Comparison of ENCODE assay signal across 2 cellular contexts in the genomic region with DNA sequence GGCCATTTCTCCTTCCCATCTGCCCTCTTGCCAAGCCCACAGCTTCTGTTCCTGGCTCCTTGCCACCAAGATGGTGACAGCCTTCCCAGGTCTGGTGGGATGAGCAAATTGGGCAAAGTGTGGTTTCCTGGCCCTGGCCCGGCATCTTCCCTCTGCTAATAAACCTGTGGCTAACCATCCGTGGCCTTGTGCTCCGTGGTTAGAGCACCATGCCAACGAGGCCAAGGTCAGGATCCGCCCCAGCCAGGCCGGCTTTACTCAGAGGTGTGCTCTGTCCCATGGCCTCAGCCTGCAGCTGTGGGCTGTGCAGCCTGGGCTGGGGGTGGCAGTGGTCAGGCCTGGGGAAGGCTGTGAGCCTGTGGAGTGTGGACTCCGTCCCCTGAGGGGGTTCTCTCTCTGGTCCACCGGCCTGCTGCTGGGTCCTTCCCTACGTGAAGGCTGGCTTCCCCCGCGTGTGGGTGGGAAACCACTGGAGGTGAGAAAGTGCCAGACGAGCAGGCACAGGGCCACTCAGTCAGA.
TF ChIP-seq lines count a peak whose summit lies in the region.

No MANE protein-coding gene starts in this region.

TF ChIP-seq in Ishikawa, 13 proteins besides CTCF, POLR2A, EP300 and RAD21 (continued from another document):
- TF ChIP-seq, protein P1, sequence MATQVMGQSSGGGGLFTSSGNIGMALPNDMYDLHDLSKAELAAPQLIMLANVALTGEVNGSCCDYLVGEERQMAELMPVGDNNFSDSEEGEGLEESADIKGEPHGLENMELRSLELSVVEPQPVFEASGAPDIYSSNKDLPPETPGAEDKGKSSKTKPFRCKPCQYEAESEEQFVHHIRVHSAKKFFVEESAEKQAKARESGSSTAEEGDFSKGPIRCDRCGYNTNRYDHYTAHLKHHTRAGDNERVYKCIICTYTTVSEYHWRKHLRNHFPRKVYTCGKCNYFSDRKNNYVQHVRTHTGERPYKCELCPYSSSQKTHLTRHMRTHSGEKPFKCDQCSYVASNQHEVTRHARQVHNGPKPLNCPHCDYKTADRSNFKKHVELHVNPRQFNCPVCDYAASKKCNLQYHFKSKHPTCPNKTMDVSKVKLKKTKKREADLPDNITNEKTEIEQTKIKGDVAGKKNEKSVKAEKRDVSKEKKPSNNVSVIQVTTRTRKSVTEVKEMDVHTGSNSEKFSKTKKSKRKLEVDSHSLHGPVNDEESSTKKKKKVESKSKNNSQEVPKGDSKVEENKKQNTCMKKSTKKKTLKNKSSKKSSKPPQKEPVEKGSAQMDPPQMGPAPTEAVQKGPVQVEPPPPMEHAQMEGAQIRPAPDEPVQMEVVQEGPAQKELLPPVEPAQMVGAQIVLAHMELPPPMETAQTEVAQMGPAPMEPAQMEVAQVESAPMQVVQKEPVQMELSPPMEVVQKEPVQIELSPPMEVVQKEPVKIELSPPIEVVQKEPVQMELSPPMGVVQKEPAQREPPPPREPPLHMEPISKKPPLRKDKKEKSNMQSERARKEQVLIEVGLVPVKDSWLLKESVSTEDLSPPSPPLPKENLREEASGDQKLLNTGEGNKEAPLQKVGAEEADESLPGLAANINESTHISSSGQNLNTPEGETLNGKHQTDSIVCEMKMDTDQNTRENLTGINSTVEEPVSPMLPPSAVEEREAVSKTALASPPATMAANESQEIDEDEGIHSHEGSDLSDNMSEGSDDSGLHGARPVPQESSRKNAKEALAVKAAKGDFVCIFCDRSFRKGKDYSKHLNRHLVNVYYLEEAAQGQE (IDR thresholded peaks at IDR 0.05; ENCODE audit: low read depth) = no peak
- TF ChIP-seq TEAD4 (IDR thresholded peaks at IDR 0.05) = no peak
- no peak for TF ChIP-seq CREB1 (IDR thresholded peaks at IDR 0.05; ENCODE audit: low read depth)
- no peak for TF ChIP-seq TCF12 (IDR thresholded peaks at IDR 0.05; ENCODE audit: low read depth)
- TF ChIP-seq, protein P2, sequence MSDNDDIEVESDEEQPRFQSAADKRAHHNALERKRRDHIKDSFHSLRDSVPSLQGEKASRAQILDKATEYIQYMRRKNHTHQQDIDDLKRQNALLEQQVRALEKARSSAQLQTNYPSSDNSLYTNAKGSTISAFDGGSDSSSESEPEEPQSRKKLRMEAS (IDR thresholded peaks at IDR 0.05) = no peak
- TF ChIP-seq YY1 (IDR thresholded peaks at IDR 0.05; ENCODE audit: low read depth) = 0 out of 2 replicates have a peak, but pooled peaks have one; percentile 16
- TF ChIP-seq, protein P3, sequence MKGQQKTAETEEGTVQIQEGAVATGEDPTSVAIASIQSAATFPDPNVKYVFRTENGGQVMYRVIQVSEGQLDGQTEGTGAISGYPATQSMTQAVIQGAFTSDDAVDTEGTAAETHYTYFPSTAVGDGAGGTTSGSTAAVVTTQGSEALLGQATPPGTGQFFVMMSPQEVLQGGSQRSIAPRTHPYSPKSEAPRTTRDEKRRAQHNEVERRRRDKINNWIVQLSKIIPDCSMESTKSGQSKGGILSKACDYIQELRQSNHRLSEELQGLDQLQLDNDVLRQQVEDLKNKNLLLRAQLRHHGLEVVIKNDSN (IDR thresholded peaks at IDR 0.05) = no peak
- TF ChIP-seq EGR1 (IDR thresholded peaks at IDR 0.05) = no peak
- no peak for TF ChIP-seq ZBTB7A (IDR thresholded peaks at IDR 0.05; ENCODE audit: low read depth)
- peak; percentile 5; the same call in 1 of the 2 replicates for TF ChIP-seq NFIC (IDR thresholded peaks at IDR 0.05)
- TF ChIP-seq TAF1 (IDR thresholded peaks at IDR 0.05; ENCODE audit: low read depth) = no peak
- TF ChIP-seq FOXM1 (IDR thresholded peaks at IDR 0.05; ENCODE audit: borderline replicate concordance, low read depth) = no peak

TF ChIP-seq in WTC11, 78 proteins besides CTCF, POLR2A, EP300 and RAD21 (continued from another document):
- TF ChIP-seq, protein P4, sequence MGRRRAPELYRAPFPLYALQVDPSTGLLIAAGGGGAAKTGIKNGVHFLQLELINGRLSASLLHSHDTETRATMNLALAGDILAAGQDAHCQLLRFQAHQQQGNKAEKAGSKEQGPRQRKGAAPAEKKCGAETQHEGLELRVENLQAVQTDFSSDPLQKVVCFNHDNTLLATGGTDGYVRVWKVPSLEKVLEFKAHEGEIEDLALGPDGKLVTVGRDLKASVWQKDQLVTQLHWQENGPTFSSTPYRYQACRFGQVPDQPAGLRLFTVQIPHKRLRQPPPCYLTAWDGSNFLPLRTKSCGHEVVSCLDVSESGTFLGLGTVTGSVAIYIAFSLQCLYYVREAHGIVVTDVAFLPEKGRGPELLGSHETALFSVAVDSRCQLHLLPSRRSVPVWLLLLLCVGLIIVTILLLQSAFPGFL (CRISPR knock-in tag; IDR thresholded peaks at IDR 0.05; ENCODE audit: borderline replicate concordance) = no peak
- no peak for TF ChIP-seq SP1 (CRISPR knock-in tag; conservative IDR thresholded peaks at IDR 0.05)
- TF ChIP-seq GABPB1 (CRISPR knock-in tag; IDR thresholded peaks at IDR 0.05) = 0 out of 2 replicates have a peak, but pooled peaks have one; percentile 17
